ENCODE assay signal across 18 cellular contexts in genomic region chr16:23410176-23410575, GRCh38. TPM values are rescaled to one million over a fixed set of nuclear protein-coding genes. Genes with fewer than 3 reads are reported as not detected.
DNase-seq lines count a peak whose midpoint lies in the region; ATAC-seq and TF ChIP-seq lines count a peak whose summit lies in the region.
"Had no signal": no experiment of that assay in that cellular context is flagged by ENCODE, and none has a peak within 500 bp of the region (broad histone marks: within the 10 kb centered on the region; RNA-seq: fewer than 3 reads in every experiment).

No MANE protein-coding gene starts in this region.

- peaks cover 47% of the 10 kb centered on the region for H3K36me3 ChIP-seq in NT2/D1 (ENCODE audit: insufficient read depth, insufficient read length, low read length)
- peaks cover 42 to 43% of the 10 kb centered on the region in 2 donors for H3K36me3 ChIP-seq in lung (ENCODE audit: control insufficient read depth in 2 of 2, insufficient read depth in 2 of 2, low read length in 2 of 2)

- no peaks in the 10 kb centered on the region for H3K9me3 ChIP-seq in NT2/D1 (ENCODE audit: insufficient read depth, low read length)
- H3K9me3 ChIP-seq in lung (ENCODE audit: control insufficient read depth in 2 of 2, insufficient read depth in 1 of 2, low read length in 1 of 2): no peaks in the 10 kb centered on the region
- H3K9me3 ChIP-seq: gastrocnemius medialis, right atrium auricular region, tibial nerve had no signal

- ATAC-seq in lung (ENCODE audit: insufficient read depth, low FRiP score) (peak; percentile 35), HG03108 (IDR thresholded peaks at IDR 0.05; ENCODE audit: unreplicated experiment) (no peak)
- ATAC-seq: gastrocnemius medialis had no signal

- peaks cover 10% of the 10 kb centered on the region for H3K4me1 ChIP-seq in NT2/D1 (ENCODE audit: insufficient read depth, insufficient read length)
- H3K4me1 ChIP-seq in lung (ENCODE audit: control insufficient read depth in 2 of 2, insufficient read depth in 2 of 2, low read length in 2 of 2): peaks cover 0 to 5% of the 10 kb centered on the region in 2 donors
- H3K4me1 ChIP-seq: right atrium auricular region, tibial nerve had no signal

- H3K27me3 ChIP-seq in NT2/D1 (ENCODE audit: insufficient read depth, insufficient read length) (no peaks in the 10 kb centered on the region), lung (ENCODE audit: control insufficient read depth, insufficient read depth) (no peaks in the 10 kb centered on the region)
- H3K27me3 ChIP-seq: gastrocnemius medialis, right atrium auricular region, tibial nerve had no signal

- no peak overlapping the region for H3K27ac ChIP-seq in lung (ENCODE audit: low read depth in 1 of 2, low read length in 1 of 2)
- H3K27ac ChIP-seq: right atrium auricular region, tibial nerve had no signal

- TF ChIP-seq CTCF in AG10803 (conservative IDR thresholded peaks at IDR 0.05; ENCODE audit: low read length): no peak
- TF ChIP-seq CTCF in lung (IDR thresholded peaks at IDR 0.05; ENCODE audit: control extremely low read depth, extremely low read depth): no peak

- WGBS in lung, 2 donors: 78 to 84% methylated on average over 4 of the region's 4 CpGs

- no peak overlapping the region for H3K4me3 ChIP-seq in AG10803 (ENCODE audit: low read length)
- H3K4me3 ChIP-seq in NT2/D1 (ENCODE audit: insufficient read length, low read depth): no peak overlapping the region
- no peak overlapping the region for H3K4me3 ChIP-seq in lung
- H3K4me3 ChIP-seq: gastrocnemius medialis, right atrium auricular region, tibial nerve had no signal

- H3K9ac ChIP-seq in NT2/D1 (ENCODE audit: insufficient read length, low read depth): no peak overlapping the region

- DNase-seq in AG10803 (ENCODE audit: low read depth) (peak; percentile 40), HCEC 1CT (peak; percentile 3), NT2/D1 (ENCODE audit: low read depth, low spot score) (peak; percentile 46), lung (ENCODE audit: low spot score) (no peak), DMS153 treated with DMSO at 0.1 percent for 48 hours (lab: John Stamatoyannopoulos, UW; ENCODE audit: unreplicated experiment) (no peak), NCI-H1436 treated with DMSO at 0.1 percent for 48 hours (lab: John Stamatoyannopoulos, UW) (no peak)
- DNase-seq in activated T-cell treated with anti-CD3 and anti-CD28 coated beads, Interleukin-2, amount 50 U/mL, for 48 hours: no peak
- DNase-seq: activated CD4-positive, alpha-beta T cell treated with anti-CD3 and anti-CD28 coated beads for 4 hours; DND-41; gastrocnemius medialis; H7; KG1; NCI-H1694 treated with DMSO at 0.1 percent for 48 hours; SHP77; stimulated activated CD4-positive, alpha-beta T cell treated with anti-CD3 and anti-CD28 coated beads, Interleukin-2, amount 100 ng/mL, for 48 hours had no signal

RNA-seq across cellular contexts. Expression of gene COG7, which starts 42.8 kb away (rescaled TPM):
- 10 to 100 TPM; 24.1 to 34.0 TPM for total RNA-seq in lung
- 10 to 100 TPM; 14.9 to 16.0 TPM for polyA plus RNA-seq in lung

Comparison
In these comparisons a context has a peak if more than half of its experiments do, and no peak if none do; other contexts are left out.
1. DNase-seq: peak in AG10803 (single experiment), HCEC 1CT (single experiment) and NT2/D1 (single experiment); none in lung (single experiment), activated T-cell treated with anti-CD3 and anti-CD28 coated beads, Interleukin-2, amount 50 U/mL, for 48 hours (0 of 2), DMS153 treated with DMSO at 0.1 percent for 48 hours (single experiment) and NCI-H1436 treated with DMSO at 0.1 percent for 48 hours (single experiment).